Comparison of ENCODE assay signal across 1 cellular context in the genomic region with DNA sequence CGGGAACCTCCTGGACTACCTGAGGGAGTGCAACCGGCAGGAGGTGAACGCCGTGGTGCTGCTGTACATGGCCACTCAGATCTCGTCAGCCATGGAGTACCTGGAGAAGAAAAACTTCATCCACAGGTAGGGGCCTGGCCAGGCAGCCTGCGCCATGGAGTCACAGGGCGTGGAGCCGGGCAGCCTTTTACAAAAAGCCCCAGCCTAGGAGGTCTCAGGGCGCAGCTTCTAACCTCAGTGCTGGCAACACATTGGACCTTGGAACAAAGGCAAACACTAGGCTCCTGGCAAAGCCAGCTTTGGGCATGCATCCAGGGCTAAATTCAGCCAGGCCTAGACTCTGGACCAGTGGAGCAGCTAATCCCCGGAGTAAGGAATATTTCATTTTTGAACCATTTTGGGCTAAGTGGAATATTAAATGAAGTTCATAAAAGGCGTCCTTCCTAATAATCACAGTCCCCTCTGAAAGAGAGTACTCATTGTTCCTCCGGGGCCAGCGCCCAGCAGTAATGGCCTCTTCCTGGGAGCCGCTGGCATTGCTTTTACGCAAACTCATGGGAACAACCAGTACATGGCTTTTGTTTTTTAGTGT.
TF ChIP-seq lines count a peak whose summit lies in the region.

No MANE protein-coding gene starts in this region.

TF ChIP-seq in HepG2, 621 proteins besides CTCF, POLR2A, EP300 and RAD21 (continued from another document and continues in another):
- TF ChIP-seq, protein P1, sequence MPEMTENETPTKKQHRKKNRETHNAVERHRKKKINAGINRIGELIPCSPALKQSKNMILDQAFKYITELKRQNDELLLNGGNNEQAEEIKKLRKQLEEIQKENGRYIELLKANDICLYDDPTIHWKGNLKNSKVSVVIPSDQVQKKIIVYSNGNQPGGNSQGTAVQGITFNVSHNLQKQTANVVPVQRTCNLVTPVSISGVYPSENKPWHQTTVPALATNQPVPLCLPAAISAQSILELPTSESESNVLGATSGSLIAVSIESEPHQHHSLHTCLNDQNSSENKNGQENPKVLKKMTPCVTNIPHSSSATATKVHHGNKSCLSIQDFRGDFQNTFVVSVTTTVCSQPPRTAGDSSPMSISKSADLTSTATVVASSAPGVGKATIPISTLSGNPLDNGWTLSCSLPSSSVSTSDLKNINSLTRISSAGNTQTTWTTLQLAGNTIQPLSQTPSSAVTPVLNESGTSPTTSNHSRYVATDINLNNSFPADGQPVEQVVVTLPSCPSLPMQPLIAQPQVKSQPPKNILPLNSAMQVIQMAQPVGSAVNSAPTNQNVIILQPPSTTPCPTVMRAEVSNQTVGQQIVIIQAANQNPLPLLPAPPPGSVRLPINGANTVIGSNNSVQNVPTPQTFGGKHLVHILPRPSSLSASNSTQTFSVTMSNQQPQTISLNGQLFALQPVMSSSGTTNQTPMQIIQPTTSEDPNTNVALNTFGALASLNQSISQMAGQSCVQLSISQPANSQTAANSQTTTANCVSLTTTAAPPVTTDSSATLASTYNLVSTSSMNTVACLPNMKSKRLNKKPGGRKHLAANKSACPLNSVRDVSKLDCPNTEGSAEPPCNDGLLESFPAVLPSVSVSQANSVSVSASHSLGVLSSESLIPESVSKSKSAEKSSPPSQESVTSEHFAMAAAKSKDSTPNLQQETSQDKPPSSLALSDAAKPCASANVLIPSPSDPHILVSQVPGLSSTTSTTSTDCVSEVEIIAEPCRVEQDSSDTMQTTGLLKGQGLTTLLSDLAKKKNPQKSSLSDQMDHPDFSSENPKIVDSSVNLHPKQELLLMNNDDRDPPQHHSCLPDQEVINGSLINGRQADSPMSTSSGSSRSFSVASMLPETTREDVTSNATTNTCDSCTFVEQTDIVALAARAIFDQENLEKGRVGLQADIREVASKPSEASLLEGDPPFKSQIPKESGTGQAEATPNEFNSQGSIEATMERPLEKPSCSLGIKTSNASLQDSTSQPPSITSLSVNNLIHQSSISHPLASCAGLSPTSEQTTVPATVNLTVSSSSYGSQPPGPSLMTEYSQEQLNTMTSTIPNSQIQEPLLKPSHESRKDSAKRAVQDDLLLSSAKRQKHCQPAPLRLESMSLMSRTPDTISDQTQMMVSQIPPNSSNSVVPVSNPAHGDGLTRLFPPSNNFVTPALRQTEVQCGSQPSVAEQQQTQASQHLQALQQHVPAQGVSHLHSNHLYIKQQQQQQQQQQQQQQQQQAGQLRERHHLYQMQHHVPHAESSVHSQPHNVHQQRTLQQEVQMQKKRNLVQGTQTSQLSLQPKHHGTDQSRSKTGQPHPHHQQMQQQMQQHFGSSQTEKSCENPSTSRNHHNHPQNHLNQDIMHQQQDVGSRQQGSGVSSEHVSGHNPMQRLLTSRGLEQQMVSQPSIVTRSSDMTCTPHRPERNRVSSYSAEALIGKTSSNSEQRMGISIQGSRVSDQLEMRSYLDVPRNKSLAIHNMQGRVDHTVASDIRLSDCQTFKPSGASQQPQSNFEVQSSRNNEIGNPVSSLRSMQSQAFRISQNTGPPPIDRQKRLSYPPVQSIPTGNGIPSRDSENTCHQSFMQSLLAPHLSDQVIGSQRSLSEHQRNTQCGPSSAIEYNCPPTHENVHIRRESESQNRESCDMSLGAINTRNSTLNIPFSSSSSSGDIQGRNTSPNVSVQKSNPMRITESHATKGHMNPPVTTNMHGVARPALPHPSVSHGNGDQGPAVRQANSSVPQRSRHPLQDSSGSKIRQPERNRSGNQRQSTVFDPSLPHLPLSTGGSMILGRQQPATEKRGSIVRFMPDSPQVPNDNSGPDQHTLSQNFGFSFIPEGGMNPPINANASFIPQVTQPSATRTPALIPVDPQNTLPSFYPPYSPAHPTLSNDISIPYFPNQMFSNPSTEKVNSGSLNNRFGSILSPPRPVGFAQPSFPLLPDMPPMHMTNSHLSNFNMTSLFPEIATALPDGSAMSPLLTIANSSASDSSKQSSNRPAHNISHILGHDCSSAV (CRISPR knock-in tag; IDR thresholded peaks at IDR 0.05; ENCODE audit: borderline replicate concordance) = no peak
- TF ChIP-seq, protein P2, sequence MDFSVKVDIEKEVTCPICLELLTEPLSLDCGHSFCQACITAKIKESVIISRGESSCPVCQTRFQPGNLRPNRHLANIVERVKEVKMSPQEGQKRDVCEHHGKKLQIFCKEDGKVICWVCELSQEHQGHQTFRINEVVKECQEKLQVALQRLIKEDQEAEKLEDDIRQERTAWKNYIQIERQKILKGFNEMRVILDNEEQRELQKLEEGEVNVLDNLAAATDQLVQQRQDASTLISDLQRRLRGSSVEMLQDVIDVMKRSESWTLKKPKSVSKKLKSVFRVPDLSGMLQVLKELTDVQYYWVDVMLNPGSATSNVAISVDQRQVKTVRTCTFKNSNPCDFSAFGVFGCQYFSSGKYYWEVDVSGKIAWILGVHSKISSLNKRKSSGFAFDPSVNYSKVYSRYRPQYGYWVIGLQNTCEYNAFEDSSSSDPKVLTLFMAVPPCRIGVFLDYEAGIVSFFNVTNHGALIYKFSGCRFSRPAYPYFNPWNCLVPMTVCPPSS (IDR thresholded peaks at IDR 0.05) = no peak
- TF ChIP-seq NFE2L2 (IDR thresholded peaks at IDR 0.05; ENCODE audit: low read length) = no peak
- peak; percentile 70 for TF ChIP-seq ZNF687 (CRISPR knock-in tag; IDR thresholded peaks at IDR 0.05)
- no peak for TF ChIP-seq HCFC1 (IDR thresholded peaks at IDR 0.05; ENCODE audit: low read depth, low read length)
- TF ChIP-seq, protein P3, sequence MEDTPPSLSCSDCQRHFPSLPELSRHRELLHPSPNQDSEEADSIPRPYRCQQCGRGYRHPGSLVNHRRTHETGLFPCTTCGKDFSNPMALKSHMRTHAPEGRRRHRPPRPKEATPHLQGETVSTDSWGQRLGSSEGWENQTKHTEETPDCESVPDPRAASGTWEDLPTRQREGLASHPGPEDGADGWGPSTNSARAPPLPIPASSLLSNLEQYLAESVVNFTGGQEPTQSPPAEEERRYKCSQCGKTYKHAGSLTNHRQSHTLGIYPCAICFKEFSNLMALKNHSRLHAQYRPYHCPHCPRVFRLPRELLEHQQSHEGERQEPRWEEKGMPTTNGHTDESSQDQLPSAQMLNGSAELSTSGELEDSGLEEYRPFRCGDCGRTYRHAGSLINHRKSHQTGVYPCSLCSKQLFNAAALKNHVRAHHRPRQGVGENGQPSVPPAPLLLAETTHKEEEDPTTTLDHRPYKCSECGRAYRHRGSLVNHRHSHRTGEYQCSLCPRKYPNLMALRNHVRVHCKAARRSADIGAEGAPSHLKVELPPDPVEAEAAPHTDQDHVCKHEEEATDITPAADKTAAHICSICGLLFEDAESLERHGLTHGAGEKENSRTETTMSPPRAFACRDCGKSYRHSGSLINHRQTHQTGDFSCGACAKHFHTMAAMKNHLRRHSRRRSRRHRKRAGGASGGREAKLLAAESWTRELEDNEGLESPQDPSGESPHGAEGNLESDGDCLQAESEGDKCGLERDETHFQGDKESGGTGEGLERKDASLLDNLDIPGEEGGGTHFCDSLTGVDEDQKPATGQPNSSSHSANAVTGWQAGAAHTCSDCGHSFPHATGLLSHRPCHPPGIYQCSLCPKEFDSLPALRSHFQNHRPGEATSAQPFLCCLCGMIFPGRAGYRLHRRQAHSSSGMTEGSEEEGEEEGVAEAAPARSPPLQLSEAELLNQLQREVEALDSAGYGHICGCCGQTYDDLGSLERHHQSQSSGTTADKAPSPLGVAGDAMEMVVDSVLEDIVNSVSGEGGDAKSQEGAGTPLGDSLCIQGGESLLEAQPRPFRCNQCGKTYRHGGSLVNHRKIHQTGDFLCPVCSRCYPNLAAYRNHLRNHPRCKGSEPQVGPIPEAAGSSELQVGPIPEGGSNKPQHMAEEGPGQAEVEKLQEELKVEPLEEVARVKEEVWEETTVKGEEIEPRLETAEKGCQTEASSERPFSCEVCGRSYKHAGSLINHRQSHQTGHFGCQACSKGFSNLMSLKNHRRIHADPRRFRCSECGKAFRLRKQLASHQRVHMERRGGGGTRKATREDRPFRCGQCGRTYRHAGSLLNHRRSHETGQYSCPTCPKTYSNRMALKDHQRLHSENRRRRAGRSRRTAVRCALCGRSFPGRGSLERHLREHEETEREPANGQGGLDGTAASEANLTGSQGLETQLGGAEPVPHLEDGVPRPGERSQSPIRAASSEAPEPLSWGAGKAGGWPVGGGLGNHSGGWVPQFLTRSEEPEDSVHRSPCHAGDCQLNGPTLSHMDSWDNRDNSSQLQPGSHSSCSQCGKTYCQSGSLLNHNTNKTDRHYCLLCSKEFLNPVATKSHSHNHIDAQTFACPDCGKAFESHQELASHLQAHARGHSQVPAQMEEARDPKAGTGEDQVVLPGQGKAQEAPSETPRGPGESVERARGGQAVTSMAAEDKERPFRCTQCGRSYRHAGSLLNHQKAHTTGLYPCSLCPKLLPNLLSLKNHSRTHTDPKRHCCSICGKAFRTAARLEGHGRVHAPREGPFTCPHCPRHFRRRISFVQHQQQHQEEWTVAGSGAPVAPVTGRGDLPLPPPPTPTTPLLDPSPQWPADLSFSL (CRISPR knock-in tag; IDR thresholded peaks at IDR 0.05) = no peak
- TF ChIP-seq KLF6 (CRISPR knock-in tag; IDR thresholded peaks at IDR 0.05) = no peak
- TF ChIP-seq ADNP (CRISPR knock-in tag; IDR thresholded peaks at IDR 0.05) = no peak
- no peak for TF ChIP-seq HNF1B (CRISPR knock-in tag; IDR thresholded peaks at IDR 0.05)
- TF ChIP-seq XBP1 (CRISPR knock-in tag; IDR thresholded peaks at IDR 0.05) = no peak
- TF ChIP-seq, protein P4, sequence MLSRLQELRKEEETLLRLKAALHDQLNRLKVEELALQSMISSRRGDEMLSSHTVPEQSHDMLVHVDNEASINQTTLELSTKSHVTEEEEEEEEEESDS (CRISPR knock-in tag; IDR thresholded peaks at IDR 0.05; ENCODE audit: borderline replicate concordance) = no peak
- TF ChIP-seq, protein P5, sequence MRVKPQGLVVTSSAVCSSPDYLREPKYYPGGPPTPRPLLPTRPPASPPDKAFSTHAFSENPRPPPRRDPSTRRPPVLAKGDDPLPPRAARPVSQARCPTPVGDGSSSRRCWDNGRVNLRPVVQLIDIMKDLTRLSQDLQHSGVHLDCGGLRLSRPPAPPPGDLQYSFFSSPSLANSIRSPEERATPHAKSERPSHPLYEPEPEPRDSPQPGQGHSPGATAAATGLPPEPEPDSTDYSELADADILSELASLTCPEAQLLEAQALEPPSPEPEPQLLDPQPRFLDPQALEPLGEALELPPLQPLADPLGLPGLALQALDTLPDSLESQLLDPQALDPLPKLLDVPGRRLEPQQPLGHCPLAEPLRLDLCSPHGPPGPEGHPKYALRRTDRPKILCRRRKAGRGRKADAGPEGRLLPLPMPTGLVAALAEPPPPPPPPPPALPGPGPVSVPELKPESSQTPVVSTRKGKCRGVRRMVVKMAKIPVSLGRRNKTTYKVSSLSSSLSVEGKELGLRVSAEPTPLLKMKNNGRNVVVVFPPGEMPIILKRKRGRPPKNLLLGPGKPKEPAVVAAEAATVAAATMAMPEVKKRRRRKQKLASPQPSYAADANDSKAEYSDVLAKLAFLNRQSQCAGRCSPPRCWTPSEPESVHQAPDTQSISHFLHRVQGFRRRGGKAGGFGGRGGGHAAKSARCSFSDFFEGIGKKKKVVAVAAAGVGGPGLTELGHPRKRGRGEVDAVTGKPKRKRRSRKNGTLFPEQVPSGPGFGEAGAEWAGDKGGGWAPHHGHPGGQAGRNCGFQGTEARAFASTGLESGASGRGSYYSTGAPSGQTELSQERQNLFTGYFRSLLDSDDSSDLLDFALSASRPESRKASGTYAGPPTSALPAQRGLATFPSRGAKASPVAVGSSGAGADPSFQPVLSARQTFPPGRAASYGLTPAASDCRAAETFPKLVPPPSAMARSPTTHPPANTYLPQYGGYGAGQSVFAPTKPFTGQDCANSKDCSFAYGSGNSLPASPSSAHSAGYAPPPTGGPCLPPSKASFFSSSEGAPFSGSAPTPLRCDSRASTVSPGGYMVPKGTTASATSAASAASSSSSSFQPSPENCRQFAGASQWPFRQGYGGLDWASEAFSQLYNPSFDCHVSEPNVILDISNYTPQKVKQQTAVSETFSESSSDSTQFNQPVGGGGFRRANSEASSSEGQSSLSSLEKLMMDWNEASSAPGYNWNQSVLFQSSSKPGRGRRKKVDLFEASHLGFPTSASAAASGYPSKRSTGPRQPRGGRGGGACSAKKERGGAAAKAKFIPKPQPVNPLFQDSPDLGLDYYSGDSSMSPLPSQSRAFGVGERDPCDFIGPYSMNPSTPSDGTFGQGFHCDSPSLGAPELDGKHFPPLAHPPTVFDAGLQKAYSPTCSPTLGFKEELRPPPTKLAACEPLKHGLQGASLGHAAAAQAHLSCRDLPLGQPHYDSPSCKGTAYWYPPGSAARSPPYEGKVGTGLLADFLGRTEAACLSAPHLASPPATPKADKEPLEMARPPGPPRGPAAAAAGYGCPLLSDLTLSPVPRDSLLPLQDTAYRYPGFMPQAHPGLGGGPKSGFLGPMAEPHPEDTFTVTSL (CRISPR knock-in tag; IDR thresholded peaks at IDR 0.05; ENCODE audit: borderline replicate concordance) = no peak
